Comparison of ENCODE assay signal across 8 cellular contexts in genomic region chr12:22046090-22046967, GRCh38. TPM values are rescaled to one million over a fixed set of nuclear protein-coding genes. Genes with fewer than 3 reads are reported as not detected.
DNase-seq lines count a peak whose midpoint lies in the region; ATAC-seq and TF ChIP-seq lines count a peak whose summit lies in the region.

Gene CMAS, plus strand, starts transcription at chr12:22046218. Its CDS starts 86 bp downstream, at chr12:22046304.

- H3K27ac Mint-ChIP-seq in naive thymus-derived CD4-positive, alpha-beta T cell = peak within 1 kb of the TSS; percentile 35 to 95 (median 89)
- H3K27ac Mint-ChIP-seq in stimulated activated naive B cell treated with anti-CD40 and anti-IgM and Interleukin-4, amounts not matched to agents 10 μg/mL and 1 μg/mL and 100 μg/mL, for 72 hours = peak within 1 kb of the TSS; percentile 94

- H3K9me3 ChIP-seq in Panc1 (ENCODE audit: control insufficient read depth, insufficient read depth, low read depth, low read length) = no peaks in the 10 kb centered on the region
- H3K9me3 ChIP-seq in naive thymus-derived CD4-positive, alpha-beta T cell (ENCODE audit: control insufficient read depth in 2 of 3, low read length in 3 of 3) = no peaks in the 10 kb centered on the region

- ATAC-seq in GM21526 (IDR thresholded peaks at IDR 0.05; ENCODE audit: low FRiP score, unreplicated experiment) (peak; percentile 87), Panc1 (peak; percentile 96)
- ATAC-seq in naive thymus-derived CD4-positive, alpha-beta T cell = peak; percentile 93
- peak; percentile 91 for ATAC-seq in stimulated activated naive B cell treated with anti-CD40 and anti-IgM and Interleukin-4, amounts not matched to agents 10 μg/mL and 1 μg/mL and 100 μg/mL, for 72 hours (replicated peaks)

- no peaks in the 10 kb centered on the region; the same call in 1 of the 2 replicates for H3K36me3 ChIP-seq in Panc1 (ENCODE audit: control insufficient read depth, insufficient read depth, low read length)
- H3K36me3 ChIP-seq in naive thymus-derived CD4-positive, alpha-beta T cell (ENCODE audit: control insufficient read depth in 2 of 3, insufficient read depth in 3 of 3, low read length in 3 of 3) = peaks cover 0 to 6% (median 0%) of the 10 kb centered on the region in 3 experiments

- peaks cover 0 to 1% (median 0%) of the 10 kb centered on the region in 11 donors for H3K9me3 Mint-ChIP-seq in naive thymus-derived CD4-positive, alpha-beta T cell
- H3K9me3 Mint-ChIP-seq in stimulated activated naive B cell treated with anti-CD40 and anti-IgM and Interleukin-4, amounts not matched to agents 10 μg/mL and 1 μg/mL and 100 μg/mL, for 72 hours = no peaks in the 10 kb centered on the region

- TF ChIP-seq CTCF in Panc1 (IDR thresholded peaks at IDR 0.05) = no peak

- in situ Hi-C loops in Panc1 (cut with HindIII; ENCODE audit: low pct_unique_long_range_greater_than_20kb, low sequenced_read_pairs) = no loop called here

- H3K4me3 Mint-ChIP-seq in naive thymus-derived CD4-positive, alpha-beta T cell = peak within 1 kb of the TSS; percentile 80 to 99 (median 94)
- H3K4me3 Mint-ChIP-seq in stimulated activated naive B cell treated with anti-CD40 and anti-IgM and Interleukin-4, amounts not matched to agents 10 μg/mL and 1 μg/mL and 100 μg/mL, for 72 hours = peak within 1 kb of the TSS; percentile 90 to 98

- BruUV-seq in Panc1 (replicated peaks; lab: Mats Ljungman, UMichigan) = no TSS peak

- POLR2A ChIA-PET in Panc1 (lab: Charles Lee) = interaction anchor here (0.6 kb wide), 1 partner anchor 366 kb away, joined by 4 read pairs; no protein-coding TSS in a partner anchor
- POLR2A ChIA-PET in naive thymus-derived CD4-positive, alpha-beta T cell (lab: Charles Lee) = interaction anchor here (0.7 to 1.6 kb wide), 8 partner anchors 9 to 579 kb away, joined by 3 to 5 read pairs (median 4); partner anchors contain the start of genes C2CD5, ETNK1 and LDHB

- H3K4me1 Mint-ChIP-seq in naive thymus-derived CD4-positive, alpha-beta T cell = peaks cover 27 to 65% (median 48%) of the 10 kb centered on the region in 7 donors
- peaks cover 13 to 28% of the 10 kb centered on the region in 2 donors for H3K4me1 Mint-ChIP-seq in stimulated activated naive B cell treated with anti-CD40 and anti-IgM and Interleukin-4, amounts not matched to agents 10 μg/mL and 1 μg/mL and 100 μg/mL, for 72 hours

- H3K36me3 Mint-ChIP-seq in naive thymus-derived CD4-positive, alpha-beta T cell = peaks cover 0 to 17% (median 0%) of the 10 kb centered on the region in 5 donors
- peaks cover 4% of the 10 kb centered on the region in 2 donors for H3K36me3 Mint-ChIP-seq in stimulated activated naive B cell treated with anti-CD40 and anti-IgM and Interleukin-4, amounts not matched to agents 10 μg/mL and 1 μg/mL and 100 μg/mL, for 72 hours

- no peaks in the 10 kb centered on the region for H3K27me3 Mint-ChIP-seq in naive thymus-derived CD4-positive, alpha-beta T cell
- H3K27me3 Mint-ChIP-seq in stimulated activated naive B cell treated with anti-CD40 and anti-IgM and Interleukin-4, amounts not matched to agents 10 μg/mL and 1 μg/mL and 100 μg/mL, for 72 hours = peaks cover 0 to 2% of the 10 kb centered on the region in 2 donors

- CTCF ChIA-PET in Panc1 (lab: Charles Lee) = no interaction called here
- CTCF ChIA-PET in naive thymus-derived CD4-positive, alpha-beta T cell (lab: Charles Lee) = interaction anchor here (0.6 to 1.5 kb wide), 3 partner anchors 36 to 348 kb away, joined by 3 to 5 read pairs (median 3); no protein-coding TSS in a partner anchor

- intact Hi-C loops in Panc1 (cut with micrococcal nuclease; ENCODE audit: unreplicated experiment) = no loop called here
- intact Hi-C loops in naive thymus-derived CD4-positive, alpha-beta T cell (cut with micrococcal nuclease) = loop anchor here (1.0 to 5.0 kb wide), 11 partner anchors 116 to 609 kb away; partner anchors contain the start of genes C2CD5 (in 2 of the 2), ETNK1 (in 2 of the 2), GOLT1B (in 2 of the 2) and LDHB (in 2 of the 2)

- DNase-seq in DMS153 treated with DMSO at 0.1 percent for 48 hours (lab: John Stamatoyannopoulos, UW; ENCODE audit: unreplicated experiment) (peak; percentile 35), HuH-7 (ENCODE audit: low spot score) (peak; percentile 79), Panc1 (ENCODE audit: low read depth, low spot score) (no peak), activated T-helper 1 cell treated with Interleukin-2 at 50 U/mL for 16 hours (ENCODE audit: low read depth) (peak; percentile 72), fibroblast of gingiva (ENCODE audit: low read depth) (peak; percentile 68)
- DNase-seq in naive thymus-derived CD4-positive, alpha-beta T cell = peak; percentile 49 to 76 (median 65)
- peak; percentile 56 for DNase-seq in stimulated activated naive B cell treated with anti-CD40 and anti-IgM and Interleukin-4, amounts not matched to agents 10 μg/mL and 1 μg/mL and 100 μg/mL, for 72 hours

- peak within 1 kb of the TSS; percentile 83 for H3K27ac ChIP-seq in Panc1 (ENCODE audit: low read length)
- peak within 1 kb of the TSS; percentile 82 for H3K27ac ChIP-seq in naive thymus-derived CD4-positive, alpha-beta T cell (ENCODE audit: low read depth, low read length)

- H3K27me3 ChIP-seq in Panc1 (ENCODE audit: control insufficient read depth, insufficient read depth, low read length) = no peaks in the 10 kb centered on the region
- no peaks in the 10 kb centered on the region for H3K27me3 ChIP-seq in naive thymus-derived CD4-positive, alpha-beta T cell (ENCODE audit: control insufficient read depth in 2 of 2, insufficient read depth in 2 of 2, low read length in 2 of 2)

- no peaks in the 10 kb centered on the region for H3K4me1 ChIP-seq in Panc1 (ENCODE audit: control insufficient read depth, insufficient read depth, low read length)
- H3K4me1 ChIP-seq in naive thymus-derived CD4-positive, alpha-beta T cell (ENCODE audit: control insufficient read depth in 2 of 2, insufficient read depth in 2 of 2, low read length in 2 of 2) = peaks cover 10 to 15% of the 10 kb centered on the region in 2 donors

- H3K4me3 ChIP-seq in Panc1 (ENCODE audit: low read depth in 2 of 2, low read length in 2 of 2) = peak within 1 kb of the TSS; percentile 79 to 88
- H3K4me3 ChIP-seq in naive thymus-derived CD4-positive, alpha-beta T cell (ENCODE audit: low read length) = peak within 1 kb of the TSS; percentile 82

RNA-seq across cellular contexts. Expression of gene CMAS, which starts in this region (rescaled TPM):
- 24.3 TPM for total RNA-seq in Panc1 (2021; ENCODE audit: unreplicated experiment)
- polyA plus RNA-seq in Panc1 (2012; ENCODE audit: insufficient read length) = 24.1 TPM
- 10 to 100 TPM; 10.1 to 33.6 (median 19.4) TPM for total RNA-seq in naive thymus-derived CD4-positive, alpha-beta T cell
- 10 to 100 TPM; 29.1 to 33.8 TPM for polyA plus RNA-seq in naive thymus-derived CD4-positive, alpha-beta T cell
